Comparison of ENCODE assay signal across 18 cellular contexts in the genomic region with DNA sequence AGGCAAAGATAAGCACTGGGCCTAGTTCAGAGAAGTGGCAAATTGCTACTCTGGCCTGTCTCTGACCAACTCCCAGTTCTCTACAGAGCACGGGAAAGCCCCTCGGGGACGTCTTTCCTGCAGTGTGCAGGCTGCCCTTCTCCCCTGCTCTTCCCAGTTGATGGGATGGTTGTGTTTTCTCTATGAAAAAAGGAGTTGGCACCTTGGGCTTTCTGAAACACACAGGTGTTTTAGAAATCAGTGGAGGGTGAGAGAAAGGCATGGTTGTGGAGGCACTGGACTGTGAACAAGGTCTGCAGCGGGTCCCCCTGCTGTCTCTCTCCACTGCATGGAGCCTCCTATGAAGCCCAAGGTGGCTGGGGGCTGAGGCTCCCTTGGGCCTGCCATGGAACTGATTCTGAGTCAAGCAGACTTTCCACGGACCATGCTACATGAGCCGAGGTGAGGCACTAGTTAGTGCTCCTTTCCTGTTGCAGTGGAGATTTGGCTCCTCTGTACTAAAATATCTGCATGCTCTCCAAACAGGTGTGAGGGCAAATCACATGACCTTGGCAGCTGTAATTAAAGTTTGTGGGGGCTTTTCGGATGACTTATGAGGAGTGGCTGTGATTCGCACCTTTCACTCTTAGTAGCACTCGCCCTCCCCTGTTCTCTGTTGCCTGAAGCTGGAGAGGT. TPM values are rescaled to one million over a fixed set of nuclear protein-coding genes. Genes with fewer than 3 reads are reported as not detected.
A peak's percentile ranks its signal among the peaks of the same experiment; 100 is the strongest.
DNase-seq lines count a peak whose midpoint lies in the region; ATAC-seq and TF ChIP-seq lines count a peak whose summit lies in the region.
"Had no signal": no experiment of that assay in that cellular context is flagged by ENCODE, and none has a peak within 500 bp of the region (broad histone marks: within the 10 kb centered on the region; RNA-seq: fewer than 3 reads in every experiment).

No MANE protein-coding gene starts in this region.

- H3K4me3 ChIP-seq in mucosa of descending colon = no peak overlapping the region
- H3K4me3 ChIP-seq: cardiac muscle cell, upper lobe of right lung had no signal

- no peaks in the 10 kb centered on the region for H3K4me1 ChIP-seq in mucosa of descending colon (ENCODE audit: low read depth)
- H3K4me1 ChIP-seq: upper lobe of right lung had no signal

- no peak for DNase-seq in mucosa of descending colon
- DNase-seq in T-helper 2 cell treated with Interferon-gamma antibody and Interleukin-4, amounts not matched to agents 5 μg/mL and 100 μg/mL, for 36 hours (ENCODE audit: low spot score) = no peak
- DNase-seq in HuH-7 (ENCODE audit: low spot score) = no peak
- DNase-seq in NCI-H1436 treated with DMSO at 0.1 percent for 48 hours (lab: John Stamatoyannopoulos, UW) = no peak
- DNase-seq: activated CD4-positive, alpha-beta T cell treated with anti-CD3 and anti-CD28 coated beads for 48 hours; activated effector memory CD4-positive, alpha-beta T cell treated with anti-CD3 and anti-CD28 coated beads, Interleukin-2, amount 50 U/mL, for 16 hours; CD8-positive, alpha-beta T cell; erythroblast; NCI-H526; SK-N-SH; upper lobe of right lung had no signal

- H3K9me3 Mint-ChIP-seq in T-helper 2 cell treated with Interferon-gamma antibody and Interleukin-4, amounts not matched to agents 5 μg/mL and 100 μg/mL, for 36 hours = no peaks in the 10 kb centered on the region
- H3K9me3 Mint-ChIP-seq in activated T-helper 17 cell treated with anti-CD3 and anti-CD28 coated beads, Interleukin-2, amount 50 U/mL, for 72 hours = no peaks in the 10 kb centered on the region
- H3K9me3 Mint-ChIP-seq: CD8-positive, alpha-beta T cell had no signal

- ATAC-seq in GM18861 (IDR thresholded peaks at IDR 0.05; ENCODE audit: unreplicated experiment) = peak; percentile 45
- peak; percentile 47 for ATAC-seq in GM21619 (IDR thresholded peaks at IDR 0.05; ENCODE audit: unreplicated experiment)
- peak; percentile 50 for ATAC-seq in HG03139 (IDR thresholded peaks at IDR 0.05; ENCODE audit: unreplicated experiment)
- ATAC-seq in mucosa of descending colon = peak; percentile 28
- ATAC-seq in activated T-helper 17 cell treated with anti-CD3 and anti-CD28 coated beads, Interleukin-2, amount 50 U/mL, for 72 hours (replicated peaks) = no peak
- ATAC-seq: CD8-positive, alpha-beta T cell had no signal

- intact Hi-C loops in mucosa of descending colon (cut with DNase I, micrococcal nuclease) = no loop called here

- no peaks in the 10 kb centered on the region for H3K36me3 ChIP-seq in mucosa of descending colon (ENCODE audit: low read depth)
- H3K36me3 ChIP-seq: cardiac muscle cell, upper lobe of right lung had no signal

- H3K27me3 Mint-ChIP-seq in T-helper 2 cell treated with Interferon-gamma antibody and Interleukin-4, amounts not matched to agents 5 μg/mL and 100 μg/mL, for 36 hours (ENCODE audit: low read depth) = no peaks in the 10 kb centered on the region
- H3K27me3 Mint-ChIP-seq in activated T-helper 17 cell treated with anti-CD3 and anti-CD28 coated beads, Interleukin-2, amount 50 U/mL, for 72 hours = no peaks in the 10 kb centered on the region

- H3K4me3 Mint-ChIP-seq in T-helper 2 cell treated with Interferon-gamma antibody and Interleukin-4, amounts not matched to agents 5 μg/mL and 100 μg/mL, for 36 hours = no peak overlapping the region
- no peak overlapping the region for H3K4me3 Mint-ChIP-seq in activated T-helper 17 cell treated with anti-CD3 and anti-CD28 coated beads, Interleukin-2, amount 50 U/mL, for 72 hours
- H3K4me3 Mint-ChIP-seq: CD8-positive, alpha-beta T cell had no signal

- no peak for TF ChIP-seq CTCF in mucosa of descending colon (IDR thresholded peaks at IDR 0.05)

- peaks cover 37% of the 10 kb centered on the region for H3K36me3 Mint-ChIP-seq in T-helper 2 cell treated with Interferon-gamma antibody and Interleukin-4, amounts not matched to agents 5 μg/mL and 100 μg/mL, for 36 hours (ENCODE audit: low read depth)
- H3K36me3 Mint-ChIP-seq in activated T-helper 17 cell treated with anti-CD3 and anti-CD28 coated beads, Interleukin-2, amount 50 U/mL, for 72 hours (ENCODE audit: low read depth) = peaks cover 22% of the 10 kb centered on the region
- H3K36me3 Mint-ChIP-seq: CD8-positive, alpha-beta T cell had no signal

- no peak overlapping the region for H3K27ac Mint-ChIP-seq in T-helper 2 cell treated with Interferon-gamma antibody and Interleukin-4, amounts not matched to agents 5 μg/mL and 100 μg/mL, for 36 hours
- no peak overlapping the region for H3K27ac Mint-ChIP-seq in activated T-helper 17 cell treated with anti-CD3 and anti-CD28 coated beads, Interleukin-2, amount 50 U/mL, for 72 hours
- H3K27ac Mint-ChIP-seq: CD8-positive, alpha-beta T cell had no signal

- no peaks in the 10 kb centered on the region for H3K9me3 ChIP-seq in mucosa of descending colon
- H3K9me3 ChIP-seq: SK-N-SH, upper lobe of right lung had no signal

- no peaks in the 10 kb centered on the region for H3K4me1 Mint-ChIP-seq in T-helper 2 cell treated with Interferon-gamma antibody and Interleukin-4, amounts not matched to agents 5 μg/mL and 100 μg/mL, for 36 hours (ENCODE audit: low read depth)
- H3K4me1 Mint-ChIP-seq in activated T-helper 17 cell treated with anti-CD3 and anti-CD28 coated beads, Interleukin-2, amount 50 U/mL, for 72 hours = no peaks in the 10 kb centered on the region

RNA-seq across cellular contexts. Expression of a gene that starts 16.3 kb away (rescaled TPM):
- not detected for total RNA-seq in mucosa of descending colon
- total RNA-seq in activated T-helper 17 cell treated with anti-CD3 and anti-CD28 coated beads, Interleukin-2, amount 50 U/mL, for 72 hours = not detected
- total RNA-seq: cardiac muscle cell; CD8-positive, alpha-beta T cell; M059J; renal cortical epithelial cell; upper lobe of right lung had no signal

RNA-seq across cellular contexts. Expression of a gene that starts 43.6 kb away (rescaled TPM):
- total RNA-seq in mucosa of descending colon = 10 to 100 TPM in 1 of 3 donors, 1 to 10 TPM in 2; 1.9 to 19.5 (median 5.1) TPM
- 10 to 100 TPM; 41.4 to 95.5 TPM for total RNA-seq in activated T-helper 17 cell treated with anti-CD3 and anti-CD28 coated beads, Interleukin-2, amount 50 U/mL, for 72 hours
